In the genomic region with DNA sequence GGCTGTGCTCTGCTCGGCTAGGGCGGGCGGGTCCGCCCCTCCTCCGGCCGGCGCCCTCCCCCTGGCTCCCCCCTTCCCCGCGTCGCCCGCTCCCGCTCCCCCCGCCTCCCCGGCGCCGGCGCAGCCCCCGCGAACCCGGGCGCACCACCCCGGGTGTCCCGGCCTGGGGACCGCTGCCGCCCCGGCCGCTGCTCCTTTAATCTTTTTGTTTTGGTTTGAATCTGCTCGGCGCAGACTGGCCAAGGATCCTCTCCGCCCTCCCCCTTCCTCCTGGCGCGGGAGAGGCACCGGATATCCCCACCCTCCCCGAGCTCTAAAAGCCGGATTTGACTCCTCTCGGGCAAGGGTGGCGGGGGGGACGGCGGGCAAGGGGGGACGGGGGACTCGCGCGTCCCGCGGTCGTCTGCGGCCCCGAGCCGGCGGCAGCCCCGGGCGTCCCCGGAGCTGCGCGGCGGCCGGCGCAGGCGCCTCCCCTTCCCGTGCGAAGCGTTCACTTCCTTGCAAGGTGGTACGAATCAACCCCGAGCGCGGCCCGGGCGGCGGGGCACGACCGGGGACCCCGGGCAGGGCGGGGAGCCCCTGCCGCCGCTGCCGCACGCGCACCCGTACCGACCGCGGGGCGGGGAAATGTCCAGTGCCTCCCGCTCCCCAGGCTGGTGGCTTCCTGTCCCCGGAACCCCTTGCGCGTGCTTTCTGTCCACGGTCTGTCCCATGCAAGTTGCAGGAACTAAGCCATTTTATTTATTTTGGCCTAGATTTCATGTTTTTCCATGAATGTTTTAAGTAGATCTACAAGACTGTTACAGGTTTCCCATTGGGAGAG, we compare ENCODE assay signal across 1 cellular context.
TF ChIP-seq lines count a peak whose summit lies in the region.

A gene with protein sequence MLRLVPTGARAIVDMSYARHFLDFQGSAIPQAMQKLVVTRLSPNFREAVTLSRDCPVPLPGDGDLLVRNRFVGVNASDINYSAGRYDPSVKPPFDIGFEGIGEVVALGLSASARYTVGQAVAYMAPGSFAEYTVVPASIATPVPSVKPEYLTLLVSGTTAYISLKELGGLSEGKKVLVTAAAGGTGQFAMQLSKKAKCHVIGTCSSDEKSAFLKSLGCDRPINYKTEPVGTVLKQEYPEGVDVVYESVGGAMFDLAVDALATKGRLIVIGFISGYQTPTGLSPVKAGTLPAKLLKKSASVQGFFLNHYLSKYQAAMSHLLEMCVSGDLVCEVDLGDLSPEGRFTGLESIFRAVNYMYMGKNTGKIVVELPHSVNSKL (minus strand): TSS at position 11 of the 823 bp plus-strand sequence. CDS start 81 bp downstream, outside the sequence.

TF ChIP-seq in K562, 482 proteins besides CTCF, POLR2A, EP300 and RAD21 (continued from another document):
- TF ChIP-seq REST (CRISPR knock-in tag; IDR thresholded peaks at IDR 0.05; ENCODE audit: low read depth) = no peak
- TF ChIP-seq YBX1 (IDR thresholded peaks at IDR 0.05) = no peak
- peak; percentile 88 for TF ChIP-seq GABPA (tag; conservative IDR thresholded peaks at IDR 0.05; ENCODE audit: low read depth)
- TF ChIP-seq HNRNPH1 (optimal IDR thresholded peaks at IDR 0.05; ENCODE audit: low read depth, low read length) = no peak
- no peak for TF ChIP-seq CREM (IDR thresholded peaks at IDR 0.05; ENCODE audit: low read depth)
- TF ChIP-seq MEIS2 (IDR thresholded peaks at IDR 0.05; ENCODE audit: partially characterized antibody) = no peak
- TF ChIP-seq SIX5 (IDR thresholded peaks at IDR 0.05; ENCODE audit: borderline replicate concordance in 1 of 2, insufficient read depth in 1 of 2, low read depth in 1 of 2, low read length in 2 of 2) = no peak
- TF ChIP-seq ZNF184 (CRISPR knock-in tag; IDR thresholded peaks at IDR 0.05) = no peak
- no peak for TF ChIP-seq ZNF583 (CRISPR knock-in tag; IDR thresholded peaks at IDR 0.05)
- TF ChIP-seq ARID2 (IDR thresholded peaks at IDR 0.05) = no peak
- TF ChIP-seq ZKSCAN1 (IDR thresholded peaks at IDR 0.05; ENCODE audit: low read depth, low read length) = no peak
- peak; percentile 73 for TF ChIP-seq SMAD4 (CRISPR knock-in tag; conservative IDR thresholded peaks at IDR 0.05)
- TF ChIP-seq, protein P1, sequence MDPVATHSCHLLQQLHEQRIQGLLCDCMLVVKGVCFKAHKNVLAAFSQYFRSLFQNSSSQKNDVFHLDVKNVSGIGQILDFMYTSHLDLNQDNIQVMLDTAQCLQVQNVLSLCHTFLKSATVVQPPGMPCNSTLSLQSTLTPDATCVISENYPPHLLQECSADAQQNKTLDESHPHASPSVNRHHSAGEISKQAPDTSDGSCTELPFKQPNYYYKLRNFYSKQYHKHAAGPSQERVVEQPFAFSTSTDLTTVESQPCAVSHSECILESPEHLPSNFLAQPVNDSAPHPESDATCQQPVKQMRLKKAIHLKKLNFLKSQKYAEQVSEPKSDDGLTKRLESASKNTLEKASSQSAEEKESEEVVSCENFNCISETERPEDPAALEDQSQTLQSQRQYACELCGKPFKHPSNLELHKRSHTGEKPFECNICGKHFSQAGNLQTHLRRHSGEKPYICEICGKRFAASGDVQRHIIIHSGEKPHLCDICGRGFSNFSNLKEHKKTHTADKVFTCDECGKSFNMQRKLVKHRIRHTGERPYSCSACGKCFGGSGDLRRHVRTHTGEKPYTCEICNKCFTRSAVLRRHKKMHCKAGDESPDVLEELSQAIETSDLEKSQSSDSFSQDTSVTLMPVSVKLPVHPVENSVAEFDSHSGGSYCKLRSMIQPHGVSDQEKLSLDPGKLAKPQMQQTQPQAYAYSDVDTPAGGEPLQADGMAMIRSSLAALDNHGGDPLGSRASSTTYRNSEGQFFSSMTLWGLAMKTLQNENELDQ (CRISPR knock-in tag; IDR thresholded peaks at IDR 0.05; ENCODE audit: borderline replicate concordance) = no peak
- TF ChIP-seq FOXJ2 (tag; IDR thresholded peaks at IDR 0.05) = no peak
- TF ChIP-seq, protein P2, sequence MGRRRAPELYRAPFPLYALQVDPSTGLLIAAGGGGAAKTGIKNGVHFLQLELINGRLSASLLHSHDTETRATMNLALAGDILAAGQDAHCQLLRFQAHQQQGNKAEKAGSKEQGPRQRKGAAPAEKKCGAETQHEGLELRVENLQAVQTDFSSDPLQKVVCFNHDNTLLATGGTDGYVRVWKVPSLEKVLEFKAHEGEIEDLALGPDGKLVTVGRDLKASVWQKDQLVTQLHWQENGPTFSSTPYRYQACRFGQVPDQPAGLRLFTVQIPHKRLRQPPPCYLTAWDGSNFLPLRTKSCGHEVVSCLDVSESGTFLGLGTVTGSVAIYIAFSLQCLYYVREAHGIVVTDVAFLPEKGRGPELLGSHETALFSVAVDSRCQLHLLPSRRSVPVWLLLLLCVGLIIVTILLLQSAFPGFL (CRISPR knock-in tag; IDR thresholded peaks at IDR 0.05) = no peak
